In the genomic region with DNA sequence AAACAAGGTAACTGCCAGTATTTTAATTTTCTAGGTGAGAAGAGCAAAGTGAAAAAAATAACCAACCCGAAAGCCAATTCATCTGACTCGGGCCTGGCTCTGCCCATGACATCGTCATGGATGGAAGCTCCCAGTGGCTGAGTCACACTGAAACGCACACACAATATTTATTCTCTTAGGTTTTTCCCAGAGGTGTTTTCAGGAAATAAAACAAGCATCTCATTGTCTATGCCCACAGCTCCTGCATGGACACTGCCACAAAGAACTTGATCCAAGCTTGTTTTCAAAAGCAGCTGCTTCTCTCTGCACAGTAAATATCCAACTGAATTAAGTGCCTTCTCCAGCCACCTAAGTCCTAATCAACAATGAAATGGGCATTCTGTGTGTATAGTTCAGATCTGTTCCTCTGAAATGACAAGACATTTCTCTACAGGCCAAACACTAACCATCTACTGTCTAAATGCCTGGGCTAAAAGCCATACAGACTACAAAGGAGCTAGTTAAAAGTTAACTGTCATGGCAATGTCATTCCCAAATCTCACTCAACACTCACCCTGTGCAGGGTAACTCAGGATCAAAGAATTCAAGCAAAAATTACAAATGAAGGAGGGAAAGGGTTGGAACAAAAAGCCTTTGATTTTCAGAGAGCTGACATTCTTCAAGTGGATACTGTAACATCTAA, we compare ENCODE assay signal across 9 cellular contexts.
DNase-seq lines count a peak whose midpoint lies in the region; ATAC-seq and TF ChIP-seq lines count a peak whose summit lies in the region.
"Had no signal": no experiment of that assay in that cellular context is flagged by ENCODE, and none has a peak within 500 bp of the region (broad histone marks: within the 10 kb centered on the region; RNA-seq: fewer than 3 reads in every experiment).

No MANE protein-coding gene starts in this region.

- H3K4me1 Mint-ChIP-seq in nephron, result peaks cover 34% of the 10 kb centered on the region
- peaks cover 3% of the 10 kb centered on the region for H3K4me1 Mint-ChIP-seq in activated naive CD8-positive, alpha-beta T cell treated with anti-CD3 and anti-CD28 coated beads, Interleukin-2, amount 50 U/mL, for 24 hours

- DNase-seq in GM12865 (ENCODE audit: low read depth) (peak; percentile 73), M059J (ENCODE audit: low read depth) (peak; percentile 77), dermis microvascular lymphatic vessel endothelial cell (ENCODE audit: low read depth in 2 of 2) (peak; percentile 91 to 94), putamen (ENCODE audit: low spot score) (no peak), ovary (no peak)
- no peak for DNase-seq in activated naive CD8-positive, alpha-beta T cell treated with anti-CD3 and anti-CD28 coated beads, Interleukin-2, amount 50 U/mL, for 24 hours
- DNase-seq in NK-92 treated with Interleukin-12 subunit alpha and Interleukin-12 subunit beta, amount 100 ng/mL, for 24 hours (lab: John Stamatoyannopoulos, UW), result no peak

- TF ChIP-seq POLR2A in ovary (IDR thresholded peaks at IDR 0.05), result no peak

- H3K4me3 Mint-ChIP-seq in nephron, result no peak overlapping the region
- H3K4me3 Mint-ChIP-seq in activated naive CD8-positive, alpha-beta T cell treated with anti-CD3 and anti-CD28 coated beads, Interleukin-2, amount 50 U/mL, for 24 hours, result no peak overlapping the region
- H3K4me3 Mint-ChIP-seq: T-helper 1 cell treated with Interleukin-12 subunit alpha and Interleukin-12 subunit beta and Interleukin-4 antibody, amounts not matched to agents 30 μg/mL and 1 μg/mL, for 36 hours had no signal

- H3K27ac ChIP-seq in ovary, result no peak overlapping the region

- peaks cover 3% of the 10 kb centered on the region for H3K36me3 Mint-ChIP-seq in nephron (ENCODE audit: low read depth)
- no peaks in the 10 kb centered on the region for H3K36me3 Mint-ChIP-seq in activated naive CD8-positive, alpha-beta T cell treated with anti-CD3 and anti-CD28 coated beads, Interleukin-2, amount 50 U/mL, for 24 hours (ENCODE audit: low read depth)

- ATAC-seq in activated naive CD8-positive, alpha-beta T cell treated with anti-CD3 and anti-CD28 coated beads, Interleukin-2, amount 50 U/mL, for 24 hours, result no peak

- no peak for TF ChIP-seq EP300 in ovary (IDR thresholded peaks at IDR 0.05)

- H3K36me3 ChIP-seq in ovary, result no peaks in the 10 kb centered on the region

- TF ChIP-seq CTCF in GM12865 (IDR thresholded peaks at IDR 0.05; ENCODE audit: insufficient read depth, low read depth, low read length, missing control alignments) (no peak), nephron (IDR thresholded peaks at IDR 0.05; ENCODE audit: unreplicated experiment in 3 of 3) (no peak), ovary (IDR thresholded peaks at IDR 0.05) (no peak)

- no peaks in the 10 kb centered on the region for H3K27me3 Mint-ChIP-seq in nephron (ENCODE audit: low read depth)
- peaks cover 1% of the 10 kb centered on the region for H3K27me3 Mint-ChIP-seq in activated naive CD8-positive, alpha-beta T cell treated with anti-CD3 and anti-CD28 coated beads, Interleukin-2, amount 50 U/mL, for 24 hours

- peaks cover 1% of the 10 kb centered on the region for H3K4me1 ChIP-seq in ovary (ENCODE audit: insufficient read depth)

- 82 to 94% (median 93%) methylated on average over 4 of the region's 4 CpGs for WGBS in ovary, 3 donors

- no peaks in the 10 kb centered on the region for H3K9me3 ChIP-seq in ovary

- H3K4me3 ChIP-seq in GM12865 (ENCODE audit: low read depth, low read length) (peak overlapping the region; percentile 33; the same call in 1 of the 2 replicates), ovary (no peak overlapping the region)

- H3K27me3 ChIP-seq in ovary, result no peaks in the 10 kb centered on the region

- intact Hi-C loops in ovary (cut with DNase I), result no loop called here

- peak overlapping the region; percentile 88 to 91 (median 90) for H3K27ac Mint-ChIP-seq in nephron
- H3K27ac Mint-ChIP-seq in activated naive CD8-positive, alpha-beta T cell treated with anti-CD3 and anti-CD28 coated beads, Interleukin-2, amount 50 U/mL, for 24 hours, result no peak overlapping the region
- H3K27ac Mint-ChIP-seq: T-helper 1 cell treated with Interleukin-12 subunit alpha and Interleukin-12 subunit beta and Interleukin-4 antibody, amounts not matched to agents 30 μg/mL and 1 μg/mL, for 36 hours had no signal

- H3K9me3 Mint-ChIP-seq in nephron, result no peaks in the 10 kb centered on the region
- H3K9me3 Mint-ChIP-seq in activated naive CD8-positive, alpha-beta T cell treated with anti-CD3 and anti-CD28 coated beads, Interleukin-2, amount 50 U/mL, for 24 hours, result no peaks in the 10 kb centered on the region
- H3K9me3 Mint-ChIP-seq: T-helper 1 cell treated with Interleukin-12 subunit alpha and Interleukin-12 subunit beta and Interleukin-4 antibody, amounts not matched to agents 30 μg/mL and 1 μg/mL, for 36 hours had no signal

Comparison
In these comparisons a context has a peak if more than half of its experiments do, and no peak if none do; other contexts are left out.
1. DNase-seq: peak in GM12865 (single experiment), M059J (single experiment) and dermis microvascular lymphatic vessel endothelial cell (2 of 2); none in putamen (single experiment), activated naive CD8-positive, alpha-beta T cell treated with anti-CD3 and anti-CD28 coated beads, Interleukin-2, amount 50 U/mL, for 24 hours (single experiment), NK-92 treated with Interleukin-12 subunit alpha and Interleukin-12 subunit beta, amount 100 ng/mL, for 24 hours (single experiment) and ovary (0 of 5).